Comparison of ENCODE assay signal across 12 cellular contexts in the genomic region with DNA sequence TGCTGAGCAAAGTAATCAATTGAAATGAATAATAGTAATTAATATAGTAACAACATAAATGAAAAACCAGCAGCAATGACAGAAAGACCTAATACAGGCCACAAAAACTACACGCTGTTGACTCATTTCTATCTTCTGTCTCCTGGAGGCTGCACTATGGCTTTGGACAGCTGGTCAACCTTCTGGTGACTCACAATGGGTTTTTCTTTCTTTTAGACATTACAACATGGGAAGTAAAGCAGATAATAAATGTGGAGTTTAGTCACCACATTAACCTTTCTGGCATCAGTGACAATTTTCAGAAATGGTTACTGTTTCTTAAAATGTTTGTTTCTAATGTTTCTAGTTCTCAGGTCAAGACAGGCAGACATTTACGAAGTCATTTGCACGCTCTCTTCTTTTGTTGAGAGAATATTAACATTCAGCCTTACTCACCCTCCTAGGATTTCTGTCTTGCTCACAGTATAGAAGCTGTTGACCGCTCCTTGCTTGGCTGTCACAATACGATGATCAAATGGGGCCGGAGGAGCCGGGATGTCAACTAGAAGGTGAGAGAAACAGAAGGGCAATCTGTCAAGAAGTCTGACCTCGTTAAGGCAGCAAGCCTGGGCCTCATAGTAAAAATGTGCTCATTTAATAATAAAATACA.
A peak's percentile ranks its signal among the peaks of the same experiment; 100 is the strongest.
DNase-seq lines count a peak whose midpoint lies in the region; ATAC-seq and TF ChIP-seq lines count a peak whose summit lies in the region.
"Had no signal": no experiment of that assay in that cellular context is flagged by ENCODE, and none has a peak within 500 bp of the region (broad histone marks: within the 10 kb centered on the region; RNA-seq: fewer than 3 reads in every experiment).

No MANE protein-coding gene starts in this region.

- CTCF ChIA-PET in RWPE1 (lab: Yijun Ruan, JAX): interaction anchor here (0.6 kb wide), 1 partner anchor 1162 kb away, joined by 3 read pairs; no protein-coding TSS in a partner anchor
- CTCF ChIA-PET in activated CD4-positive, alpha-beta memory T cell treated with anti-CD3 and anti-CD28 coated beads, Interleukin-2, amount 10 ng/mL, durations not matched to agents 7 days and 5 days (lab: Charles Lee): no interaction called here

- DNase-seq in stimulated activated naive CD8-positive, alpha-beta T cell treated with anti-CD3 and anti-CD28 coated beads, Interleukin-15, amount 100 ng/mL, for 72 hours: peak in 1 of 2 donors; percentile 3
- DNase-seq in stimulated activated naive CD8-positive, alpha-beta T cell treated with anti-CD3 and anti-CD28 coated beads, Interleukin-15, Interleukin-2, amounts not matched to agents 100 U/mL and 50 U/mL, for 24 hours: no peak
- DNase-seq in RWPE1 (ENCODE audit: low spot score) (peak; percentile 82), fibroblast of mammary gland (ENCODE audit: low read depth) (peak; percentile 90), NCI-H1694 treated with DMSO at 0.1 percent for 48 hours (lab: John Stamatoyannopoulos, UW) (no peak), activated T-cell treated with anti-CD3 and anti-CD28 coated beads for 4 hours (no peak), nucleus accumbens (lab: John Stamatoyannopoulos, UW) (no peak)
- no peak for DNase-seq in activated CD4-positive, alpha-beta memory T cell treated with anti-CD3 and anti-CD28 coated beads, Interleukin-2, amount 10 ng/mL, durations not matched to agents 7 days and 5 days
- DNase-seq: RPMI8226, upper lobe of left lung had no signal

- peak; percentile 63 for ATAC-seq in stimulated activated naive CD8-positive, alpha-beta T cell treated with anti-CD3 and anti-CD28 coated beads, Interleukin-15, amount 100 ng/mL, for 72 hours
- no peak for ATAC-seq in stimulated activated naive CD8-positive, alpha-beta T cell treated with anti-CD3 and anti-CD28 coated beads, Interleukin-15, Interleukin-2, amounts not matched to agents 100 U/mL and 50 U/mL, for 24 hours

- no peaks in the 10 kb centered on the region for H3K9me3 Mint-ChIP-seq in stimulated activated naive CD8-positive, alpha-beta T cell treated with anti-CD3 and anti-CD28 coated beads, Interleukin-15, amount 100 ng/mL, for 72 hours
- H3K9me3 Mint-ChIP-seq in activated CD4-positive, alpha-beta memory T cell treated with anti-CD3 and anti-CD28 coated beads, Interleukin-2, amount 10 ng/mL, durations not matched to agents 7 days and 5 days: no peaks in the 10 kb centered on the region

- TF ChIP-seq CTCF in RWPE1 (conservative IDR thresholded peaks at IDR 0.05; ENCODE audit: low read depth) (no peak), fibroblast of mammary gland (conservative IDR thresholded peaks at IDR 0.05; ENCODE audit: control insufficient read depth, insufficient read depth, low read depth, low read length) (no peak)

- H3K27ac Mint-ChIP-seq in stimulated activated naive CD8-positive, alpha-beta T cell treated with anti-CD3 and anti-CD28 coated beads, Interleukin-15, amount 100 ng/mL, for 72 hours: no peak overlapping the region
- H3K27ac Mint-ChIP-seq in activated CD4-positive, alpha-beta memory T cell treated with anti-CD3 and anti-CD28 coated beads, Interleukin-2, amount 10 ng/mL, durations not matched to agents 7 days and 5 days: no peak overlapping the region

- no peak overlapping the region for H3K4me3 Mint-ChIP-seq in stimulated activated naive CD8-positive, alpha-beta T cell treated with anti-CD3 and anti-CD28 coated beads, Interleukin-15, amount 100 ng/mL, for 72 hours
- no peak overlapping the region for H3K4me3 Mint-ChIP-seq in activated CD4-positive, alpha-beta memory T cell treated with anti-CD3 and anti-CD28 coated beads, Interleukin-2, amount 10 ng/mL, durations not matched to agents 7 days and 5 days

- H3K36me3 Mint-ChIP-seq in activated CD4-positive, alpha-beta memory T cell treated with anti-CD3 and anti-CD28 coated beads, Interleukin-2, amount 10 ng/mL, durations not matched to agents 7 days and 5 days (ENCODE audit: low read depth): no peaks in the 10 kb centered on the region

- no peaks in the 10 kb centered on the region for H3K27me3 Mint-ChIP-seq in stimulated activated naive CD8-positive, alpha-beta T cell treated with anti-CD3 and anti-CD28 coated beads, Interleukin-15, amount 100 ng/mL, for 72 hours
- H3K27me3 Mint-ChIP-seq in activated CD4-positive, alpha-beta memory T cell treated with anti-CD3 and anti-CD28 coated beads, Interleukin-2, amount 10 ng/mL, durations not matched to agents 7 days and 5 days: peaks cover 9% of the 10 kb centered on the region

- no peaks in the 10 kb centered on the region for H3K4me1 Mint-ChIP-seq in stimulated activated naive CD8-positive, alpha-beta T cell treated with anti-CD3 and anti-CD28 coated beads, Interleukin-15, amount 100 ng/mL, for 72 hours
- no peaks in the 10 kb centered on the region for H3K4me1 Mint-ChIP-seq in activated CD4-positive, alpha-beta memory T cell treated with anti-CD3 and anti-CD28 coated beads, Interleukin-2, amount 10 ng/mL, durations not matched to agents 7 days and 5 days

- no peak overlapping the region for H3K4me3 ChIP-seq in fibroblast of mammary gland (ENCODE audit: control insufficient read depth, low read depth, low read length)
- H3K4me3 ChIP-seq: lung, upper lobe of left lung had no signal

- POLR2A ChIA-PET in RWPE1 (lab: Yijun Ruan, JAX; ENCODE audit: low non-redundant PET): no interaction called here
- POLR2A ChIA-PET in activated CD4-positive, alpha-beta memory T cell treated with anti-CD3 and anti-CD28 coated beads, Interleukin-2, amount 10 ng/mL, durations not matched to agents 7 days and 5 days (lab: Charles Lee): no interaction called here

- H3K27ac ChIP-seq in RWPE1: peak overlapping the region; percentile 28; the same call in 1 of the 2 replicates
- H3K27ac ChIP-seq: C4-2B, upper lobe of left lung had no signal

Comparison
In these comparisons a context has a peak if more than half of its experiments do, and no peak if none do; other contexts are left out.
1. DNase-seq: peak in RWPE1 (single experiment) and fibroblast of mammary gland (single experiment); none in stimulated activated naive CD8-positive, alpha-beta T cell treated with anti-CD3 and anti-CD28 coated beads, Interleukin-15, Interleukin-2, amounts not matched to agents 100 U/mL and 50 U/mL, for 24 hours (single experiment), NCI-H1694 treated with DMSO at 0.1 percent for 48 hours (single experiment), activated CD4-positive, alpha-beta memory T cell treated with anti-CD3 and anti-CD28 coated beads, Interleukin-2, amount 10 ng/mL, durations not matched to agents 7 days and 5 days (single experiment), activated T-cell treated with anti-CD3 and anti-CD28 coated beads for 4 hours (single experiment) and nucleus accumbens (0 of 56).